Comparison of ENCODE assay signal across 9 cellular contexts in genomic region chr16:31128711-31129567, GRCh38. TPM values are rescaled to one million over a fixed set of nuclear protein-coding genes. Genes with fewer than 3 reads are reported as not detected.
DNase-seq lines count a peak whose midpoint lies in the region; ATAC-seq and TF ChIP-seq lines count a peak whose summit lies in the region.
"Had no signal": no experiment of that assay in that cellular context is flagged by ENCODE, and none has a peak within 500 bp of the region (broad histone marks: within the 10 kb centered on the region; RNA-seq: fewer than 3 reads in every experiment).

No MANE protein-coding gene starts in this region.

- peaks cover 38% of the 10 kb centered on the region for H3K36me3 Mint-ChIP-seq in MCF 10A (ENCODE audit: insufficient read depth, unreplicated experiment)
- peaks cover 80% of the 10 kb centered on the region for H3K36me3 Mint-ChIP-seq in dendritic cell treated with granulocyte-macrophage colony-stimulating factor and Interleukin-4, amounts not matched to agents 40 ng/mL and 50 ng/mL, for 4 days (ENCODE audit: low read depth)

- H3K27me3 Mint-ChIP-seq in MCF 10A (ENCODE audit: insufficient read depth, unreplicated experiment) = no peaks in the 10 kb centered on the region
- H3K27me3 Mint-ChIP-seq in dendritic cell treated with granulocyte-macrophage colony-stimulating factor and Interleukin-4, amounts not matched to agents 40 ng/mL and 50 ng/mL, for 4 days = no peaks in the 10 kb centered on the region

- H3K9me3 ChIP-seq in breast epithelium = no peaks in the 10 kb centered on the region
- H3K9me3 ChIP-seq in muscle layer of colon (ENCODE audit: low read length) = no peaks in the 10 kb centered on the region
- H3K9me3 ChIP-seq in uterus = no peaks in the 10 kb centered on the region

- H3K36me3 ChIP-seq in breast epithelium = no peaks in the 10 kb centered on the region
- peaks cover 69% of the 10 kb centered on the region for H3K36me3 ChIP-seq in muscle layer of colon (ENCODE audit: insufficient read depth, low read length)
- no peaks in the 10 kb centered on the region for H3K36me3 ChIP-seq in uterus

- H3K27ac ChIP-seq in breast epithelium = peak overlapping the region; percentile 95
- H3K27ac ChIP-seq in muscle layer of colon (ENCODE audit: low read depth, low read length) = peak overlapping the region; percentile 17
- peak overlapping the region; percentile 59 to 60 for H3K27ac ChIP-seq in uterus

- POLR2A ChIA-PET in MCF 10A (lab: Yijun Ruan, JAX) = interaction anchor here (0.7 to 12.0 kb wide), 3 partner anchors 10 to 14 kb away, joined by 3 to 201 read pairs (median 4); partner anchors contain the start of gene KAT8

- H3K4me3 ChIP-seq in breast epithelium (peak overlapping the region in 1 of 3 donors; percentile 4), muscle layer of colon (ENCODE audit: low read depth in 1 of 2, low read length in 2 of 2) (no peak overlapping the region), uterus (no peak overlapping the region)

- DNase-seq in breast epithelium (ENCODE audit: low spot score in 2 of 2) = no peak
- no peak for DNase-seq in MCF 10A (ENCODE audit: unreplicated experiment)
- no peak for DNase-seq in uterus
- DNase-seq in GM19240 (ENCODE audit: insufficient read length, low spot score) = no peak
- DNase-seq: COR-L47 had no signal

- TF ChIP-seq POLR2A in breast epithelium (IDR thresholded peaks at IDR 0.05) (no peak), uterus (IDR thresholded peaks at IDR 0.05) (no peak)

- intact Hi-C loops in breast epithelium (cut with DNase I; ENCODE audit: low total_unique reads) (no loop called here), MCF 10A (cut with micrococcal nuclease) (no loop called here), uterus (cut with DNase I; ENCODE audit: low total_unique reads) (no loop called here)
- intact Hi-C loops in dendritic cell treated with granulocyte-macrophage colony-stimulating factor and Interleukin-4, amounts not matched to agents 40 ng/mL and 50 ng/mL, for 4 days (cut with micrococcal nuclease) = loop anchor here (1.0 to 5.0 kb wide), 2 partner anchors 11 to 228 kb away; partner anchors contain the start of gene ITGAX

- no peaks in the 10 kb centered on the region for H3K9me3 Mint-ChIP-seq in MCF 10A (ENCODE audit: unreplicated experiment)
- no peaks in the 10 kb centered on the region for H3K9me3 Mint-ChIP-seq in dendritic cell treated with granulocyte-macrophage colony-stimulating factor and Interleukin-4, amounts not matched to agents 40 ng/mL and 50 ng/mL, for 4 days

- CTCF ChIA-PET in MCF 10A (lab: Yijun Ruan, JAX) = interaction anchor here (0.5 to 1.8 kb wide), 4 partner anchors 8 to 171 kb away, joined by 3 to 4 read pairs (median 4); no protein-coding TSS in a partner anchor

- no peak for ATAC-seq in GM21367 (IDR thresholded peaks at IDR 0.05; ENCODE audit: unreplicated experiment)
- no peak for ATAC-seq in HG02623 (IDR thresholded peaks at IDR 0.05; ENCODE audit: unreplicated experiment)

- H3K27me3 ChIP-seq in breast epithelium = no peaks in the 10 kb centered on the region
- no peaks in the 10 kb centered on the region for H3K27me3 ChIP-seq in muscle layer of colon (ENCODE audit: control insufficient read depth in 1 of 2, insufficient read depth in 2 of 2, low read length in 2 of 2)
- no peaks in the 10 kb centered on the region for H3K27me3 ChIP-seq in uterus

- peaks cover 8% of the 10 kb centered on the region for H3K4me1 Mint-ChIP-seq in MCF 10A (ENCODE audit: insufficient read depth, unreplicated experiment)
- peaks cover 89% of the 10 kb centered on the region for H3K4me1 Mint-ChIP-seq in dendritic cell treated with granulocyte-macrophage colony-stimulating factor and Interleukin-4, amounts not matched to agents 40 ng/mL and 50 ng/mL, for 4 days (ENCODE audit: low read depth)

- H3K27ac Mint-ChIP-seq in MCF 10A (ENCODE audit: low read depth, unreplicated experiment) = no peak overlapping the region
- H3K27ac Mint-ChIP-seq in dendritic cell treated with granulocyte-macrophage colony-stimulating factor and Interleukin-4, amounts not matched to agents 40 ng/mL and 50 ng/mL, for 4 days = peak overlapping the region; percentile 94

- H3K9ac ChIP-seq in muscle layer of colon (ENCODE audit: low read length) = no peak overlapping the region

- no TSS peak for BruUV-seq in MCF 10A (replicated peaks; lab: Mats Ljungman, UMichigan)

- H3K4me1 ChIP-seq in breast epithelium = peaks cover 4 to 51% of the 10 kb centered on the region in 2 donors
- peaks cover 5% of the 10 kb centered on the region for H3K4me1 ChIP-seq in muscle layer of colon (ENCODE audit: insufficient read depth, low read length)
- H3K4me1 ChIP-seq in uterus = peaks cover 0 to 11% of the 10 kb centered on the region in 2 donors

- H3K4me3 Mint-ChIP-seq in MCF 10A (ENCODE audit: unreplicated experiment) = no peak overlapping the region
- peak overlapping the region; percentile 71 for H3K4me3 Mint-ChIP-seq in dendritic cell treated with granulocyte-macrophage colony-stimulating factor and Interleukin-4, amounts not matched to agents 40 ng/mL and 50 ng/mL, for 4 days

- TF ChIP-seq CTCF in breast epithelium (IDR thresholded peaks at IDR 0.05) (no peak), MCF 10A (IDR thresholded peaks at IDR 0.05; ENCODE audit: unreplicated experiment) (no peak), uterus (IDR thresholded peaks at IDR 0.05) (no peak)

RNA-seq across cellular contexts. Expression of gene PRSS8, which starts 6.6 kb away (rescaled TPM):
- total RNA-seq in breast epithelium (10 to 100 TPM in 2 of 3 donors, not detected in 1; 23.6 to 54.4 TPM), MCF 10A (2022) (24.6 and 32.6 TPM in 2 replicates), uterus (1 to 10 TPM in 1 of 4 donors, under 1 TPM in 1, not detected in 2; 0.26 to 8.7 TPM)

RNA-seq across cellular contexts. Expression of gene KAT8, which starts 11.5 kb away (rescaled TPM):
- 10 to 100 TPM; 53.6 to 85.0 (median 67.8) TPM for total RNA-seq in breast epithelium
- 42.0 and 45.8 TPM in 2 replicates for total RNA-seq in MCF 10A (2022)
- total RNA-seq in uterus = 100 to 1,000 TPM in 1 of 4 donors, 10 to 100 TPM in 3; 63.0 to 101 (median 77.8) TPM

RNA-seq across cellular contexts. Expression of gene BCKDK, which starts 20.8 kb away (rescaled TPM):
- total RNA-seq in breast epithelium (10 to 100 TPM; 31.8 to 33.6 (median 33.5) TPM), MCF 10A (2022) (31.7 and 41.0 TPM in 2 replicates), uterus (10 to 100 TPM; 15.3 to 32.1 (median 21.9) TPM)

RNA-seq across cellular contexts. Expression of gene PRSS36, which starts 20.9 kb away (rescaled TPM):
- 1 to 10 TPM in 2 of 3 donors, under 1 TPM in 1; 0.98 to 8.3 (median 2.0) TPM for total RNA-seq in breast epithelium
- total RNA-seq in MCF 10A (2022) = 0.49 and 1.0 TPM in 2 replicates
- under 1 TPM in 2 of 4 donors, not detected in 2; 0.48 to 0.76 TPM for total RNA-seq in uterus

RNA-seq across cellular contexts. Expression of gene VKORC1, which starts 34.3 kb away (rescaled TPM):
- total RNA-seq in breast epithelium (100 to 1,000 TPM in 1 of 3 donors, 10 to 100 TPM in 2; 82.6 to 143 (median 86.3) TPM), MCF 10A (2022) (64.7 and 66.3 TPM in 2 replicates), uterus (10 to 100 TPM; 68.7 to 81.8 (median 73.5) TPM)

Comparison
In these comparisons a context has a peak if more than half of its experiments do, and no peak if none do; other contexts are left out.
1. H3K27ac ChIP-seq: peak in every context shown above with its lines; median percentile 95 in breast epithelium; 60 in uterus; 17 in muscle layer of colon.